Comparison of ENCODE assay signal across 1 cellular context in the genomic region with DNA sequence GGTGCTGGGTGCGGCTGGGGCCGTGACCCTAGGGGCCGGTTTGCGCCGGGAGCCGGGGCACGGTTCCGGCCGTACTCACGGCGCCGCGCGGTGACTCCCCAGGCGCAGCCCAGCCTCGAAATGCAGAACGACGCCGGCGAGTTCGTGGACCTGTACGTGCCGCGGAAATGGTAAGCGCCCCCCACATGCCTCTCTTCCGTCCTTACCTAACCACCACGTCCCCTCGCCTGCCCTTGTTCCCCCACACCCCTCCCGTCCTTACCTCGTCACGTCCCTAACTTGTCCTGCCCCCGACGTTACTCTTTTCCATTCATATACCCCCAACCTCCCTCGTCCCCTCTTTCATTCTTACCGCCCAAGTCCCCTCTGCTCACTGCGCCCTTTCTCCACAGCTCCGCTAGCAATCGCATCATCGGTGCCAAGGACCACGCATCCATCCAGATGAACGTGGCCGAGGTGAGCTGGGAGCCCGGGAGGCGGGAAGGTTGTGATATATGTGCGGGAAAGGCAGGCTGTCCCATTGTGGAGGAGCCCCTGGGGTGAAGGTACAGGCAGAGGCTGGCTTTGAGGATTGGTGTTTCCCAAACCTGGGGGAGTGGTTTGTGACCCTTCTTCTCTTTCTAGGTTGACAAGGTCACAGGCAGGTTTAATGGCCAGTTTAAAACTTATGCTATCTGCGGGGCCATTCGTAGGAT.
TF ChIP-seq lines count a peak whose summit lies in the region.

No MANE protein-coding gene starts in this region.

TF ChIP-seq in HepG2, 621 proteins besides CTCF, POLR2A, EP300 and RAD21 (continued from another document and continues in another):
- TF ChIP-seq, protein P1, sequence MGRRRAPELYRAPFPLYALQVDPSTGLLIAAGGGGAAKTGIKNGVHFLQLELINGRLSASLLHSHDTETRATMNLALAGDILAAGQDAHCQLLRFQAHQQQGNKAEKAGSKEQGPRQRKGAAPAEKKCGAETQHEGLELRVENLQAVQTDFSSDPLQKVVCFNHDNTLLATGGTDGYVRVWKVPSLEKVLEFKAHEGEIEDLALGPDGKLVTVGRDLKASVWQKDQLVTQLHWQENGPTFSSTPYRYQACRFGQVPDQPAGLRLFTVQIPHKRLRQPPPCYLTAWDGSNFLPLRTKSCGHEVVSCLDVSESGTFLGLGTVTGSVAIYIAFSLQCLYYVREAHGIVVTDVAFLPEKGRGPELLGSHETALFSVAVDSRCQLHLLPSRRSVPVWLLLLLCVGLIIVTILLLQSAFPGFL (CRISPR knock-in tag; IDR thresholded peaks at IDR 0.05): no peak
- peak; percentile 6; the same call in 1 of the 2 replicates for TF ChIP-seq SMAD1 (CRISPR knock-in tag; IDR thresholded peaks at IDR 0.05; ENCODE audit: borderline replicate concordance, low read depth)
- TF ChIP-seq FOSL2 (CRISPR knock-in tag; IDR thresholded peaks at IDR 0.05): no peak
- TF ChIP-seq DPF2 (CRISPR knock-in tag; IDR thresholded peaks at IDR 0.05; ENCODE audit: borderline replicate concordance, low read depth): 0 out of 2 replicates have a peak, but pooled peaks have one; percentile 19
- TF ChIP-seq, protein P2, sequence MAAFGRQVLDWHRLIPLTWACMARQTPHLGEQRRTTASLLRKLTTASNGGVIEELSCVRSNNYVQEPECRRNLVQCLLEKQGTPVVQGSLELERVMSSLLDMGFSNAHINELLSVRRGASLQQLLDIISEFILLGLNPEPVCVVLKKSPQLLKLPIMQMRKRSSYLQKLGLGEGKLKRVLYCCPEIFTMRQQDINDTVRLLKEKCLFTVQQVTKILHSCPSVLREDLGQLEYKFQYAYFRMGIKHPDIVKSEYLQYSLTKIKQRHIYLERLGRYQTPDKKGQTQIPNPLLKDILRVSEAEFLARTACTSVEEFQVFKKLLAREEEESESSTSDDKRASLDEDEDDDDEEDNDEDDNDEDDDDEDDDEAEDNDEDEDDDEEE (CRISPR knock-in tag; IDR thresholded peaks at IDR 0.05): 0 out of 2 replicates have a peak, but pooled peaks have one; percentile 55
- TF ChIP-seq CC2D1A (CRISPR knock-in tag; IDR thresholded peaks at IDR 0.05): 0 out of 2 replicates have a peak, but pooled peaks have one; percentile 69
- TF ChIP-seq KDM5A (IDR thresholded peaks at IDR 0.05; ENCODE audit: borderline replicate concordance, low read length): 0 out of 2 replicates have a peak, but pooled peaks have one; percentile 1
- no peak for TF ChIP-seq ZSCAN25 (CRISPR knock-in tag; IDR thresholded peaks at IDR 0.05)
- TF ChIP-seq ZNF441 (CRISPR knock-in tag; IDR thresholded peaks at IDR 0.05; ENCODE audit: borderline replicate concordance): peak; percentile 5; the same call in 1 of the 2 replicates
- TF ChIP-seq ZNF775 (CRISPR knock-in tag; IDR thresholded peaks at IDR 0.05; ENCODE audit: borderline replicate concordance): no peak
- TF ChIP-seq CCAR2 (optimal IDR thresholded peaks at IDR 0.05; ENCODE audit: low read depth, low read length): no peak
- TF ChIP-seq PCBP2 (optimal IDR thresholded peaks at IDR 0.05; ENCODE audit: low read depth, low read length, poor library complexity, severe bottlenecking): peak; percentile 93
- TF ChIP-seq, protein P3, sequence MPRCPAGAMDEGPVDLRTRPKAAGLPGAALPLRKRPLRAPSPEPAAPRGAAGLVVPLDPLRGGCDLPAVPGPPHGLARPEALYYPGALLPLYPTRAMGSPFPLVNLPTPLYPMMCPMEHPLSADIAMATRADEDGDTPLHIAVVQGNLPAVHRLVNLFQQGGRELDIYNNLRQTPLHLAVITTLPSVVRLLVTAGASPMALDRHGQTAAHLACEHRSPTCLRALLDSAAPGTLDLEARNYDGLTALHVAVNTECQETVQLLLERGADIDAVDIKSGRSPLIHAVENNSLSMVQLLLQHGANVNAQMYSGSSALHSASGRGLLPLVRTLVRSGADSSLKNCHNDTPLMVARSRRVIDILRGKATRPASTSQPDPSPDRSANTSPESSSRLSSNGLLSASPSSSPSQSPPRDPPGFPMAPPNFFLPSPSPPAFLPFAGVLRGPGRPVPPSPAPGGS (CRISPR knock-in tag; IDR thresholded peaks at IDR 0.05): 0 out of 2 replicates have a peak, but pooled peaks have one; percentile 24
- peak; percentile 44; the same call in 1 of the 2 replicates for TF ChIP-seq POLR2AphosphoS5 (IDR thresholded peaks at IDR 0.05; ENCODE audit: low read depth, low read length)
- peak; percentile 12 for TF ChIP-seq ASH2L (IDR thresholded peaks at IDR 0.05; ENCODE audit: insufficient read length, low read depth, low read length)
- peak; percentile 82; the same call in 1 of the 2 replicates for TF ChIP-seq ZNF234 (CRISPR knock-in tag; conservative IDR thresholded peaks at IDR 0.05)
- TF ChIP-seq ZNF501 (CRISPR knock-in tag; IDR thresholded peaks at IDR 0.05): peak; percentile 26; the same call in 1 of the 2 replicates
- TF ChIP-seq ZNF790 (CRISPR knock-in tag; IDR thresholded peaks at IDR 0.05; ENCODE audit: borderline replicate concordance): peak; percentile 21; the same call in 1 of the 2 replicates
- no peak for TF ChIP-seq ZNF180 (CRISPR knock-in tag; IDR thresholded peaks at IDR 0.05; ENCODE audit: borderline replicate concordance, low read depth)
- no peak for TF ChIP-seq HNF4G (IDR thresholded peaks at IDR 0.05; ENCODE audit: borderline replicate concordance, low read depth, low read length)
- TF ChIP-seq HNF4G (CRISPR knock-in tag; IDR thresholded peaks at IDR 0.05; ENCODE audit: borderline replicate concordance, low read depth): 0 out of 2 replicates have a peak, but pooled peaks have one; percentile 17
- TF ChIP-seq, protein P4, sequence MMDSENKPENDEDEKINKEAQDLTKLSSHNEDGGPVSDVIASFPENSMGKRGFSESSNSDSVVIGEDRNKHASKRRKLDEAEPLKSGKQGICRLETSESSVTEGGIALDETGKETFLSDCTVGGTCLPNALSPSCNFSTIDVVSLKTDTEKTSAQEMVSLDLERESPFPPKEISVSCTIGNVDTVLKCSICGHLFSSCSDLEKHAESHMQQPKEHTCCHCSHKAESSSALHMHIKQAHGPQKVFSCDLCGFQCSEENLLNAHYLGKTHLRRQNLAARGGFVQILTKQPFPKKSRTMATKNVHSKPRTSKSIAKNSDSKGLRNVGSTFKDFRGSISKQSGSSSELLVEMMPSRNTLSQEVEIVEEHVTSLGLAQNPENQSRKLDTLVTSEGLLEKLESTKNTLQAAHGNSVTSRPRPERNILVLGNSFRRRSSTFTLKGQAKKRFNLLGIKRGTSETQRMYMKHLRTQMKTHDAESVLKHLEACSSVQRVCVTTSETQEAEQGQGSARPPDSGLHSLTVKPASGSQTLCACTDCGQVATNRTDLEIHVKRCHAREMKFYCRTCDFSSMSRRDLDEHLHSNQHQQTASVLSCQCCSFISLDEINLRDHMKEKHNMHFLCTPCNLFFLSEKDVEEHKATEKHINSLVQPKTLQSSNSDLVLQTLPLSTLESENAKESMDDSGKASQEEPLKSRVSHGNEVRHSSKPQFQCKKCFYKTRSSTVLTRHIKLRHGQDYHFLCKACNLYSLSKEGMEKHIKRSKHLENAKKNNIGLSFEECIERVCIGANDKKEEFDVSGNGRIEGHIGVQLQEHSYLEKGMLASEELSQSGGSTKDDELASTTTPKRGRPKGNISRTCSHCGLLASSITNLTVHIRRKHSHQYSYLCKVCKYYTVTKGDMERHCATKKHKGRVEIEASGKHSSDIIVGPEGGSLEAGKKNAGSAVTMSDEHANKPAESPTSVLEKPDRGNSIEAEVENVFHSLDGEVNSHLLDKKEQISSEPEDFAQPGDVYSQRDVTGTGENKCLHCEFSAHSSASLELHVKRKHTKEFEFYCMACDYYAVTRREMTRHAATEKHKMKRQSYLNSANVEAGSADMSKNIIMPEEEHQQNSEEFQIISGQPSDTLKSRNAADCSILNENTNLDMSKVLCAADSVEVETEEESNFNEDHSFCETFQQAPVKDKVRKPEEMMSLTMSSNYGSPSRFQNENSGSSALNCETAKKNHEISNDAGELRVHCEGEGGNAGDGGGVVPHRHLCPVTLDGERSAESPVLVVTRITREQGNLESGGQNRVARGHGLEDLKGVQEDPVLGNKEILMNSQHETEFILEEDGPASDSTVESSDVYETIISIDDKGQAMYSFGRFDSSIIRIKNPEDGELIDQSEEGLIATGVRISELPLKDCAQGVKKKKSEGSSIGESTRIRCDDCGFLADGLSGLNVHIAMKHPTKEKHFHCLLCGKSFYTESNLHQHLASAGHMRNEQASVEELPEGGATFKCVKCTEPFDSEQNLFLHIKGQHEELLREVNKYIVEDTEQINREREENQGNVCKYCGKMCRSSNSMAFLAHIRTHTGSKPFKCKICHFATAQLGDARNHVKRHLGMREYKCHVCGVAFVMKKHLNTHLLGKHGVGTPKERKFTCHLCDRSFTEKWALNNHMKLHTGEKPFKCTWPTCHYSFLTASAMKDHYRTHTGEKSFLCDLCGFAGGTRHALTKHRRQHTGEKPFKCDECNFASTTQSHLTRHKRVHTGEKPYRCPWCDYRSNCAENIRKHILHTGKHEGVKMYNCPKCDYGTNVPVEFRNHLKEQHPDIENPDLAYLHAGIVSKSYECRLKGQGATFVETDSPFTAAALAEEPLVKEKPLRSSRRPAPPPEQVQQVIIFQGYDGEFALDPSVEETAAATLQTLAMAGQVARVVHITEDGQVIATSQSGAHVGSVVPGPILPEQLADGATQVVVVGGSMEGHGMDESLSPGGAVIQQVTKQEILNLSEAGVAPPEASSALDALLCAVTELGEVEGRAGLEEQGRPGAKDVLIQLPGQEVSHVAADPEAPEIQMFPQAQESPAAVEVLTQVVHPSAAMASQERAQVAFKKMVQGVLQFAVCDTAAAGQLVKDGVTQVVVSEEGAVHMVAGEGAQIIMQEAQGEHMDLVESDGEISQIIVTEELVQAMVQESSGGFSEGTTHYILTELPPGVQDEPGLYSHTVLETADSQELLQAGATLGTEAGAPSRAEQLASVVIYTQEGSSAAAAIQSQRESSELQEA (CRISPR knock-in tag; IDR thresholded peaks at IDR 0.05; ENCODE audit: not compliant biosample characterization): peak; percentile 93
- no peak for TF ChIP-seq ARNT2 (CRISPR knock-in tag; IDR thresholded peaks at IDR 0.05; ENCODE audit: low read depth)
- TF ChIP-seq CCDC6 (CRISPR knock-in tag; IDR thresholded peaks at IDR 0.05): no peak; the same call in 1 of the 2 replicates
- no peak for TF ChIP-seq ERF (CRISPR knock-in tag; IDR thresholded peaks at IDR 0.05)
- TF ChIP-seq, protein P5, sequence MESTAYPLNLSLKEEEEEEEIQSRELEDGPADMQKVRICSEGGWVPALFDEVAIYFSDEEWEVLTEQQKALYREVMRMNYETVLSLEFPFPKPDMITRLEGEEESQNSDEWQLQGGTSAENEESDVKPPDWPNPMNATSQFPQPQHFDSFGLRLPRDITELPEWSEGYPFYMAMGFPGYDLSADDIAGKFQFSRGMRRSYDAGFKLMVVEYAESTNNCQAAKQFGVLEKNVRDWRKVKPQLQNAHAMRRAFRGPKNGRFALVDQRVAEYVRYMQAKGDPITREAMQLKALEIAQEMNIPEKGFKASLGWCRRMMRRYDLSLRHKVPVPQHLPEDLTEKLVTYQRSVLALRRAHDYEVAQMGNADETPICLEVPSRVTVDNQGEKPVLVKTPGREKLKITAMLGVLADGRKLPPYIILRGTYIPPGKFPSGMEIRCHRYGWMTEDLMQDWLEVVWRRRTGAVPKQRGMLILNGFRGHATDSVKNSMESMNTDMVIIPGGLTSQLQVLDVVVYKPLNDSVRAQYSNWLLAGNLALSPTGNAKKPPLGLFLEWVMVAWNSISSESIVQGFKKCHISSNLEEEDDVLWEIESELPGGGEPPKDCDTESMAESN (CRISPR knock-in tag; conservative IDR thresholded peaks at IDR 0.05): 0 out of 2 replicates have a peak, but pooled peaks have one; percentile 22
- no peak for TF ChIP-seq U2AF2 (IDR thresholded peaks at IDR 0.05; ENCODE audit: low read depth, low read length)
- TF ChIP-seq ZNF274 (CRISPR knock-in tag; IDR thresholded peaks at IDR 0.05): 0 out of 2 replicates have a peak, but pooled peaks have one; percentile 22
- no peak for TF ChIP-seq ZFX (CRISPR knock-in tag; IDR thresholded peaks at IDR 0.05; ENCODE audit: low read depth)
- TF ChIP-seq, protein P6, sequence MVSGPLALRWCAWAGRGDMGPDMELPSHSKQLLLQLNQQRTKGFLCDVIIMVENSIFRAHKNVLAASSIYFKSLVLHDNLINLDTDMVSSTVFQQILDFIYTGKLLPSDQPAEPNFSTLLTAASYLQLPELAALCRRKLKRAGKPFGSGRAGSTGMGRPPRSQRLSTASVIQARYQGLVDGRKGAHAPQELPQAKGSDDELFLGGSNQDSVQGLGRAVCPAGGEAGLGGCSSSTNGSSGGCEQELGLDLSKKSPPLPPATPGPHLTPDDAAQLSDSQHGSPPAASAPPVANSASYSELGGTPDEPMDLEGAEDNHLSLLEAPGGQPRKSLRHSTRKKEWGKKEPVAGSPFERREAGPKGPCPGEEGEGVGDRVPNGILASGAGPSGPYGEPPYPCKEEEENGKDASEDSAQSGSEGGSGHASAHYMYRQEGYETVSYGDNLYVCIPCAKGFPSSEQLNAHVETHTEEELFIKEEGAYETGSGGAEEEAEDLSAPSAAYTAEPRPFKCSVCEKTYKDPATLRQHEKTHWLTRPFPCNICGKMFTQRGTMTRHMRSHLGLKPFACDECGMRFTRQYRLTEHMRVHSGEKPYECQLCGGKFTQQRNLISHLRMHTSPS (CRISPR knock-in tag; IDR thresholded peaks at IDR 0.05; ENCODE audit: low read depth): 0 out of 2 replicates have a peak, but pooled peaks have one; percentile 6
- no peak for TF ChIP-seq SKI (IDR thresholded peaks at IDR 0.05; ENCODE audit: partially characterized antibody)
- TF ChIP-seq, protein P7, sequence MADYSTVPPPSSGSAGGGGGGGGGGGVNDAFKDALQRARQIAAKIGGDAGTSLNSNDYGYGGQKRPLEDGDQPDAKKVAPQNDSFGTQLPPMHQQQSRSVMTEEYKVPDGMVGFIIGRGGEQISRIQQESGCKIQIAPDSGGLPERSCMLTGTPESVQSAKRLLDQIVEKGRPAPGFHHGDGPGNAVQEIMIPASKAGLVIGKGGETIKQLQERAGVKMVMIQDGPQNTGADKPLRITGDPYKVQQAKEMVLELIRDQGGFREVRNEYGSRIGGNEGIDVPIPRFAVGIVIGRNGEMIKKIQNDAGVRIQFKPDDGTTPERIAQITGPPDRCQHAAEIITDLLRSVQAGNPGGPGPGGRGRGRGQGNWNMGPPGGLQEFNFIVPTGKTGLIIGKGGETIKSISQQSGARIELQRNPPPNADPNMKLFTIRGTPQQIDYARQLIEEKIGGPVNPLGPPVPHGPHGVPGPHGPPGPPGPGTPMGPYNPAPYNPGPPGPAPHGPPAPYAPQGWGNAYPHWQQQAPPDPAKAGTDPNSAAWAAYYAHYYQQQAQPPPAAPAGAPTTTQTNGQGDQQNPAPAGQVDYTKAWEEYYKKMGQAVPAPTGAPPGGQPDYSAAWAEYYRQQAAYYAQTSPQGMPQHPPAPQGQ (CRISPR knock-in tag; IDR thresholded peaks at IDR 0.05; ENCODE audit: borderline replicate concordance): peak; percentile 55; the same call in 1 of the 2 replicates
